ENCODE assay signal across 1 cellular context in the genomic region with DNA sequence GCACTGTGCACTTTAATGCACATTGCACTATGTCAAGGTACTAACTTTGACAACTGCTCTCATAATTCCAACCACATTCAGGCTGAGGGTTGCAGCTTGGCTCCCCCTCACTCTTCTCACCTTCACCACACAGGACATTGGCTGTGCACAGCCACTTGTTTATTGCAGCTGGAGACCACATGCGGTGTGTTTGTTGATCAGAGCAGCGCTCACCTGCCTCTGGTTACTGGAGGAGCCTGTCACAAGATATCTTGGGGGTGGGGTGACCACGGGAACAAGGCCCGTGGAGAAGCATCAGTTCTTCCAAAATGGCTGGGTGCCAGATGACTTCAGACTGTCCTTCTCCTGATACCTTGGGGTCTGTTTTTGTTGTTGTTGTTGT.
TF ChIP-seq lines count a peak whose summit lies in the region.

No MANE protein-coding gene starts in this region.

TF ChIP-seq in GM23338, 12 proteins besides CTCF, POLR2A, EP300 and RAD21 (continued from another document):
- TF ChIP-seq, protein P1, sequence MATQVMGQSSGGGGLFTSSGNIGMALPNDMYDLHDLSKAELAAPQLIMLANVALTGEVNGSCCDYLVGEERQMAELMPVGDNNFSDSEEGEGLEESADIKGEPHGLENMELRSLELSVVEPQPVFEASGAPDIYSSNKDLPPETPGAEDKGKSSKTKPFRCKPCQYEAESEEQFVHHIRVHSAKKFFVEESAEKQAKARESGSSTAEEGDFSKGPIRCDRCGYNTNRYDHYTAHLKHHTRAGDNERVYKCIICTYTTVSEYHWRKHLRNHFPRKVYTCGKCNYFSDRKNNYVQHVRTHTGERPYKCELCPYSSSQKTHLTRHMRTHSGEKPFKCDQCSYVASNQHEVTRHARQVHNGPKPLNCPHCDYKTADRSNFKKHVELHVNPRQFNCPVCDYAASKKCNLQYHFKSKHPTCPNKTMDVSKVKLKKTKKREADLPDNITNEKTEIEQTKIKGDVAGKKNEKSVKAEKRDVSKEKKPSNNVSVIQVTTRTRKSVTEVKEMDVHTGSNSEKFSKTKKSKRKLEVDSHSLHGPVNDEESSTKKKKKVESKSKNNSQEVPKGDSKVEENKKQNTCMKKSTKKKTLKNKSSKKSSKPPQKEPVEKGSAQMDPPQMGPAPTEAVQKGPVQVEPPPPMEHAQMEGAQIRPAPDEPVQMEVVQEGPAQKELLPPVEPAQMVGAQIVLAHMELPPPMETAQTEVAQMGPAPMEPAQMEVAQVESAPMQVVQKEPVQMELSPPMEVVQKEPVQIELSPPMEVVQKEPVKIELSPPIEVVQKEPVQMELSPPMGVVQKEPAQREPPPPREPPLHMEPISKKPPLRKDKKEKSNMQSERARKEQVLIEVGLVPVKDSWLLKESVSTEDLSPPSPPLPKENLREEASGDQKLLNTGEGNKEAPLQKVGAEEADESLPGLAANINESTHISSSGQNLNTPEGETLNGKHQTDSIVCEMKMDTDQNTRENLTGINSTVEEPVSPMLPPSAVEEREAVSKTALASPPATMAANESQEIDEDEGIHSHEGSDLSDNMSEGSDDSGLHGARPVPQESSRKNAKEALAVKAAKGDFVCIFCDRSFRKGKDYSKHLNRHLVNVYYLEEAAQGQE (IDR thresholded peaks at IDR 0.05; ENCODE audit: unreplicated experiment): no peak
- TF ChIP-seq, protein P2, sequence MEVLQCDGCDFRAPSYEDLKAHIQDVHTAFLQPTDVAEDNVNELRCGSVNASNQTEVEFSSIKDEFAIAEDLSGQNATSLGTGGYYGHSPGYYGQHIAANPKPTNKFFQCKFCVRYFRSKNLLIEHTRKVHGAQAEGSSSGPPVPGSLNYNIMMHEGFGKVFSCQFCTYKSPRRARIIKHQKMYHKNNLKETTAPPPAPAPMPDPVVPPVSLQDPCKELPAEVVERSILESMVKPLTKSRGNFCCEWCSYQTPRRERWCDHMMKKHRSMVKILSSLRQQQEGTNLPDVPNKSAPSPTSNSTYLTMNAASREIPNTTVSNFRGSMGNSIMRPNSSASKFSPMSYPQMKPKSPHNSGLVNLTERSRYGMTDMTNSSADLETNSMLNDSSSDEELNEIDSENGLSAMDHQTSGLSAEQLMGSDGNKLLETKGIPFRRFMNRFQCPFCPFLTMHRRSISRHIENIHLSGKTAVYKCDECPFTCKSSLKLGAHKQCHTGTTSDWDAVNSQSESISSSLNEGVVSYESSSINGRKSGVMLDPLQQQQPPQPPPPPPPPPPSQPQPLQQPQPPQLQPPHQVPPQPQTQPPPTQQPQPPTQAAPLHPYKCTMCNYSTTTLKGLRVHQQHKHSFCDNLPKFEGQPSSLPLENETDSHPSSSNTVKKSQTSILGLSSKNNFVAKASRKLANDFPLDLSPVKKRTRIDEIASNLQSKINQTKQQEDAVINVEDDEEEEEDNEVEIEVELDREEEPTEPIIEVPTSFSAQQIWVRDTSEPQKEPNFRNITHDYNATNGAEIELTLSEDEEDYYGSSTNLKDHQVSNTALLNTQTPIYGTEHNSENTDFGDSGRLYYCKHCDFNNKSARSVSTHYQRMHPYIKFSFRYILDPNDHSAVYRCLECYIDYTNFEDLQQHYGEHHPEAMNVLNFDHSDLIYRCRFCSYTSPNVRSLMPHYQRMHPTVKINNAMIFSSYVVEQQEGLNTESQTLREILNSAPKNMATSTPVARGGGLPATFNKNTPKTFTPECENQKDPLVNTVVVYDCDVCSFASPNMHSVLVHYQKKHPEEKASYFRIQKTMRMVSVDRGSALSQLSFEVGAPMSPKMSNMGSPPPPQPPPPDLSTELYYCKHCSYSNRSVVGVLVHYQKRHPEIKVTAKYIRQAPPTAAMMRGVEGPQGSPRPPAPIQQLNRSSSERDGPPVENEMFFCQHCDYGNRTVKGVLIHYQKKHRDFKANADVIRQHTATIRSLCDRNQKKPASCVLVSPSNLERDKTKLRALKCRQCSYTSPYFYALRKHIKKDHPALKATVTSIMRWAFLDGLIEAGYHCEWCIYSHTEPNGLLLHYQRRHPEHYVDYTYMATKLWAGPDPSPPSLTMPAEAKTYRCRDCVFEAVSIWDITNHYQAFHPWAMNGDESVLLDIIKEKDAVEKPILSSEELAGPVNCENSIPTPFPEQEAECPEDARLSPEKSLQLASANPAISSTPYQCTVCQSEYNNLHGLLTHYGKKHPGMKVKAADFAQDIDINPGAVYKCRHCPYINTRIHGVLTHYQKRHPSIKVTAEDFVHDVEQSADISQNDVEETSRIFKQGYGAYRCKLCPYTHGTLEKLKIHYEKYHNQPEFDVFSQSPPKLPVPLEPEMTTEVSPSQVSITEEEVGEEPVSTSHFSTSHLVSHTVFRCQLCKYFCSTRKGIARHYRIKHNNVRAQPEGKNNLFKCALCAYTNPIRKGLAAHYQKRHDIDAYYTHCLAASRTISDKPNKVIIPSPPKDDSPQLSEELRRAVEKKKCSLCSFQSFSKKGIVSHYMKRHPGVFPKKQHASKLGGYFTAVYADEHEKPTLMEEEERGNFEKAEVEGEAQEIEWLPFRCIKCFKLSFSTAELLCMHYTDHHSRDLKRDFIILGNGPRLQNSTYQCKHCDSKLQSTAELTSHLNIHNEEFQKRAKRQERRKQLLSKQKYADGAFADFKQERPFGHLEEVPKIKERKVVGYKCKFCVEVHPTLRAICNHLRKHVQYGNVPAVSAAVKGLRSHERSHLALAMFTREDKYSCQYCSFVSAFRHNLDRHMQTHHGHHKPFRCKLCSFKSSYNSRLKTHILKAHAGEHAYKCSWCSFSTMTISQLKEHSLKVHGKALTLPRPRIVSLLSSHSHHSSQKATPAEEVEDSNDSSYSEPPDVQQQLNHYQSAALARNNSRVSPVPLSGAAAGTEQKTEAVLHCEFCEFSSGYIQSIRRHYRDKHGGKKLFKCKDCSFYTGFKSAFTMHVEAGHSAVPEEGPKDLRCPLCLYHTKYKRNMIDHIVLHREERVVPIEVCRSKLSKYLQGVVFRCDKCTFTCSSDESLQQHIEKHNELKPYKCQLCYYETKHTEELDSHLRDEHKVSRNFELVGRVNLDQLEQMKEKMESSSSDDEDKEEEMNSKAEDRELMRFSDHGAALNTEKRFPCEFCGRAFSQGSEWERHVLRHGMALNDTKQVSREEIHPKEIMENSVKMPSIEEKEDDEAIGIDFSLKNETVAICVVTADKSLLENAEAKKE (CRISPR knock-in tag; IDR thresholded peaks at IDR 0.05): no peak
- no peak for TF ChIP-seq POLR2AphosphoS5 (IDR thresholded peaks at IDR 0.05; ENCODE audit: low read depth)
- TF ChIP-seq NANOG (IDR thresholded peaks at IDR 0.05; ENCODE audit: borderline replicate concordance): no peak
- TF ChIP-seq STAT1 (IDR thresholded peaks at IDR 0.05; ENCODE audit: unreplicated experiment): no peak
- no peak for TF ChIP-seq ZNF331 (CRISPR knock-in tag; IDR thresholded peaks at IDR 0.05; ENCODE audit: low read depth)
